In the genomic region with DNA sequence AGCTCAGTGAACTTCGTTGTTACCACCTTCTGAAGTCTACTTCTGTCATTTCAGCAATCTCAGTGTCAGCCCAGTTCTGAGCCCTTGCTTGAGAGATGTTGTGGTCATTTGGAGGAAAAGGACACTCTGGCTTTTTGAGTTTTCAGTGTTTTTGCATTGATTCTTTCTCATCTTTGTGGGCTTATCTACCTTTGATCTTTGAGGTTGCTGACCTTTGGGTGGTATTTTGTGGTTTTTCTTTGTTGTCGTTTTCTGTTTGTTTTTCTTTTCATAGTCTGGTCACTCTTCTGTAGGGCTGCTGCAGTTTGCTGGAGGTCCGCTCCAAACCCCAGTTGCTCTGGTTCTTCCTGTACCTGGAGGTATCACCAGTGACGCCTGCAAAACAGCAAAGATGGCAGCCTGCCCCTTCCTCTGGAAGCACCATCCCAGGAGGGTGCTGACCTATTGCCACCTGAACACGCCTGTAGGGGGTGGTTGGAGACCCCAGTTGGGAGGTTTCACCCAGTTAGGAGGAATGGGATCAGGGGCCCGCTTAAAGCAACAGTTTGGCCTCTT, we compare ENCODE assay signal across 28 cellular contexts.
A peak's percentile ranks its signal among the peaks of the same experiment; 100 is the strongest.
DNase-seq lines count a peak whose midpoint lies in the region; ATAC-seq lines count a peak whose summit lies in the region.
"Had no signal": no experiment of that assay in that cellular context is flagged by ENCODE, and none has a peak within 500 bp of the region (broad histone marks: within the 10 kb centered on the region; RNA-seq: fewer than 3 reads in every experiment).

No MANE protein-coding gene starts in this region.

- POLR2A ChIA-PET in naive thymus-derived CD8-positive, alpha-beta T cell (lab: Charles Lee), result no interaction called here

- H3K4me3 Mint-ChIP-seq in activated naive CD8-positive, alpha-beta T cell, result peak overlapping the region; percentile 17
- H3K4me3 Mint-ChIP-seq in activated naive CD8-positive, alpha-beta T cell treated with anti-CD3 and anti-CD28 coated beads, Interleukin-2, amount 50 U/mL, for 24 hours, result no peak overlapping the region
- peak overlapping the region in 5 of 10 donors; percentile 12 to 50 (median 37) for H3K4me3 Mint-ChIP-seq in naive thymus-derived CD8-positive, alpha-beta T cell
- H3K4me3 Mint-ChIP-seq: activated CD8-positive, alpha-beta T cell treated with anti-CD3 and anti-CD28 coated beads for 36 hours; stimulated activated naive B cell treated with anti-CD40 and anti-IgM and Interleukin-4, amounts not matched to agents 10 μg/mL and 1 μg/mL and 100 μg/mL, for 72 hours had no signal

- H3K9me3 Mint-ChIP-seq in activated naive CD8-positive, alpha-beta T cell (ENCODE audit: low read depth), result peaks cover 4% of the 10 kb centered on the region
- H3K9me3 Mint-ChIP-seq in activated naive CD8-positive, alpha-beta T cell treated with anti-CD3 and anti-CD28 coated beads, Interleukin-2, amount 50 U/mL, for 24 hours, result peaks cover 9% of the 10 kb centered on the region
- peaks cover 0 to 36% (median 5%) of the 10 kb centered on the region in 9 donors for H3K9me3 Mint-ChIP-seq in naive thymus-derived CD8-positive, alpha-beta T cell

- peaks cover 51% of the 10 kb centered on the region for H3K4me1 ChIP-seq in SJCRH30

- no peak overlapping the region for H3K4me3 ChIP-seq in SJCRH30
- H3K4me3 ChIP-seq: heart right ventricle, SK-N-MC, suprapubic skin had no signal

- peaks cover 91% of the 10 kb centered on the region for H3K4me1 Mint-ChIP-seq in activated naive CD8-positive, alpha-beta T cell (ENCODE audit: low read depth)
- H3K4me1 Mint-ChIP-seq in activated naive CD8-positive, alpha-beta T cell treated with anti-CD3 and anti-CD28 coated beads, Interleukin-2, amount 50 U/mL, for 24 hours, result peaks cover 91% of the 10 kb centered on the region
- peaks cover 66 to 97% (median 94%) of the 10 kb centered on the region in 4 donors for H3K4me1 Mint-ChIP-seq in naive thymus-derived CD8-positive, alpha-beta T cell

- peaks cover 5% of the 10 kb centered on the region; the same call in 1 of the 2 replicates for H3K36me3 ChIP-seq in SJCRH30
- H3K36me3 ChIP-seq: brain microvascular endothelial cell, heart right ventricle, suprapubic skin had no signal

- peaks cover 14% of the 10 kb centered on the region for H3K36me3 Mint-ChIP-seq in activated naive CD8-positive, alpha-beta T cell
- H3K36me3 Mint-ChIP-seq in activated naive CD8-positive, alpha-beta T cell treated with anti-CD3 and anti-CD28 coated beads, Interleukin-2, amount 50 U/mL, for 24 hours (ENCODE audit: low read depth), result peaks cover 36% of the 10 kb centered on the region
- H3K36me3 Mint-ChIP-seq in naive thymus-derived CD8-positive, alpha-beta T cell, result peaks cover 21 to 49% (median 40%) of the 10 kb centered on the region in 3 donors

- H3K27me3 Mint-ChIP-seq in activated naive CD8-positive, alpha-beta T cell, result no peaks in the 10 kb centered on the region
- H3K27me3 Mint-ChIP-seq in activated naive CD8-positive, alpha-beta T cell treated with anti-CD3 and anti-CD28 coated beads, Interleukin-2, amount 50 U/mL, for 24 hours, result no peaks in the 10 kb centered on the region
- H3K27me3 Mint-ChIP-seq in naive thymus-derived CD8-positive, alpha-beta T cell, result no peaks in the 10 kb centered on the region
- H3K27me3 Mint-ChIP-seq: activated CD8-positive, alpha-beta T cell treated with anti-CD3 and anti-CD28 coated beads for 36 hours; naive B cell; stimulated activated naive B cell treated with anti-CD40 and anti-IgM and Interleukin-4, amounts not matched to agents 10 μg/mL and 1 μg/mL and 100 μg/mL, for 72 hours had no signal

- DNase-seq in activated naive CD8-positive, alpha-beta T cell treated with anti-CD3 and anti-CD28 coated beads, Interleukin-2, amount 50 U/mL, for 24 hours, result no peak
- DNase-seq in SJCRH30 (no peak), retina (no peak), dedifferentiated amniotic fluid mesenchymal stem cell (ENCODE audit: extremely low spot score) (no peak)
- no peak for DNase-seq in naive thymus-derived CD8-positive, alpha-beta T cell
- DNase-seq: activated CD4-positive, CD25-positive, alpha-beta regulatory T cell treated with anti-CD3 and anti-CD28 coated beads, Interleukin-2, amount 50 U/mL, for 72 hours; activated CD8-positive, alpha-beta T cell treated with anti-CD3 and anti-CD28 coated beads for 36 hours; activated gamma-delta T cell; AML-193; brain microvascular endothelial cell; DMS153; dorsolateral prefrontal cortex; foreskin melanocyte; heart right ventricle; kidney glomerular epithelial cell; midbrain; naive B cell; NCI-H2029; NCI-H524; NK-92 treated with Interleukin-12 subunit alpha and Interleukin-12 subunit beta, amount 100 ng/mL, for 24 hours; stimulated activated naive B cell treated with anti-CD40 and anti-IgM and Interleukin-4, amounts not matched to agents 10 μg/mL and 1 μg/mL and 100 μg/mL, for 72 hours; T-helper 2 cell had no signal

- ATAC-seq in activated naive CD8-positive, alpha-beta T cell treated with anti-CD3 and anti-CD28 coated beads, Interleukin-2, amount 50 U/mL, for 24 hours, result no peak
- no peak for ATAC-seq in naive thymus-derived CD8-positive, alpha-beta T cell
- ATAC-seq in GM21786 (IDR thresholded peaks at IDR 0.05; ENCODE audit: unreplicated experiment), result no peak
- ATAC-seq: activated CD8-positive, alpha-beta T cell treated with anti-CD3 and anti-CD28 coated beads for 36 hours; HCT116; stimulated activated naive B cell treated with anti-CD40 and anti-IgM and Interleukin-4, amounts not matched to agents 10 μg/mL and 1 μg/mL and 100 μg/mL, for 72 hours had no signal

- 0 out of 2 replicates have a peak, but pooled peaks cover 3% of the 10 kb centered on the region for H3K9me3 ChIP-seq in SJCRH30 (replicated peaks)
- H3K9me3 ChIP-seq: suprapubic skin had no signal

- H3K27ac Mint-ChIP-seq in activated naive CD8-positive, alpha-beta T cell, result peak overlapping the region; percentile 59
- H3K27ac Mint-ChIP-seq in activated naive CD8-positive, alpha-beta T cell treated with anti-CD3 and anti-CD28 coated beads, Interleukin-2, amount 50 U/mL, for 24 hours, result no peak overlapping the region
- peak overlapping the region in 7 of 10 donors; percentile 29 to 78 (median 58) for H3K27ac Mint-ChIP-seq in naive thymus-derived CD8-positive, alpha-beta T cell
- H3K27ac Mint-ChIP-seq: stimulated activated naive B cell treated with anti-CD40 and anti-IgM and Interleukin-4, amounts not matched to agents 10 μg/mL and 1 μg/mL and 100 μg/mL, for 72 hours had no signal

- no peaks in the 10 kb centered on the region for H3K27me3 ChIP-seq in SJCRH30
- H3K27me3 ChIP-seq: brain microvascular endothelial cell, dorsolateral prefrontal cortex, heart right ventricle, suprapubic skin had no signal

- peak overlapping the region; percentile 92; the same call in 1 of the 2 replicates for H3K27ac ChIP-seq in SJCRH30
- H3K27ac ChIP-seq: brain microvascular endothelial cell, HL-60, SK-N-MC, suprapubic skin had no signal
